ENCODE assay signal across 18 cellular contexts in genomic region chr17:57530026-57530425, GRCh38.
DNase-seq lines count a peak whose midpoint lies in the region; ATAC-seq, FAIRE-seq and TF ChIP-seq lines count a peak whose summit lies in the region.
"Had no signal": no experiment of that assay in that cellular context is flagged by ENCODE, and none has a peak within 500 bp of the region (broad histone marks: within the 10 kb centered on the region; RNA-seq: fewer than 3 reads in every experiment).

No MANE protein-coding gene starts in this region.

- no peak for TF ChIP-seq RAD21 in A549 (conservative IDR thresholded peaks at IDR 0.05 in 1 of 2, IDR thresholded peaks at IDR 0.05 in 1 of 2)

- H3K27ac ChIP-seq in A549 (peak overlapping the region; percentile 54 to 77), GM23248 (no peak overlapping the region), WERI-Rb-1 (peak overlapping the region; percentile 98)

- H3K4me2 ChIP-seq in A549 (peak overlapping the region; percentile 42; the same call in 1 of the 3 replicates), GM23248 (ENCODE audit: unreplicated experiment) (peak overlapping the region; percentile 48)

- no peaks in the 10 kb centered on the region for H3K79me2 ChIP-seq in GM23248 (ENCODE audit: insufficient read depth)

- H3K4me1 ChIP-seq in A549: peaks cover 83% of the 10 kb centered on the region
- peaks cover 15% of the 10 kb centered on the region for H3K4me1 ChIP-seq in GM23248 (ENCODE audit: insufficient read depth)

- H3K36me3 ChIP-seq in GM23248 (ENCODE audit: low read depth) (no peaks in the 10 kb centered on the region), WERI-Rb-1 (peaks cover 81% of the 10 kb centered on the region)
- H3K36me3 ChIP-seq: thyroid gland had no signal

- H2AFZ ChIP-seq in GM23248: no peak overlapping the region

- H3K9me3 Mint-ChIP-seq in activated CD4-positive, alpha-beta memory T cell treated with anti-CD3 and anti-CD28 coated beads for 36 hours: no peaks in the 10 kb centered on the region
- H3K9me3 Mint-ChIP-seq: activated naive CD4-positive, alpha-beta T cell treated with anti-CD3 and anti-CD28 coated beads, Interleukin-2, amount 10 ng/mL, durations not matched to agents 7 days and 5 days had no signal

- POLR2A ChIA-PET in A549 (lab: Yijun Ruan, JAX): no interaction called here
- POLR2A ChIA-PET in activated CD4-positive, alpha-beta memory T cell treated with anti-CD3 and anti-CD28 coated beads for 36 hours (lab: Charles Lee): no interaction called here

- CTCF ChIA-PET in A549 (lab: Yijun Ruan, JAX): interaction anchor here (2.2 kb wide), 1 partner anchor 11 kb away, joined by 6 read pairs; no protein-coding TSS in a partner anchor
- CTCF ChIA-PET in activated CD4-positive, alpha-beta memory T cell treated with anti-CD3 and anti-CD28 coated beads for 36 hours (lab: Charles Lee): no interaction called here

- no peak for TF ChIP-seq EP300 in A549 (IDR thresholded peaks at IDR 0.05)

- H3K36me3 Mint-ChIP-seq in activated CD4-positive, alpha-beta memory T cell treated with anti-CD3 and anti-CD28 coated beads for 36 hours: no peaks in the 10 kb centered on the region

- H3K9me3 ChIP-seq in A549 (no peaks in the 10 kb centered on the region), GM23248 (ENCODE audit: low read depth) (no peaks in the 10 kb centered on the region), WERI-Rb-1 (ENCODE audit: severe bottlenecking) (no peaks in the 10 kb centered on the region)
- H3K9me3 ChIP-seq: thyroid gland had no signal

- intact Hi-C loops in activated CD4-positive, alpha-beta memory T cell treated with anti-CD3 and anti-CD28 coated beads for 36 hours (cut with micrococcal nuclease): no loop called here

- H3K9ac ChIP-seq in GM23248: no peak overlapping the region

- no peaks in the 10 kb centered on the region for H3K27me3 ChIP-seq in GM23248 (replicated peaks; ENCODE audit: insufficient read depth)
- H3K27me3 ChIP-seq in WERI-Rb-1 (ENCODE audit: insufficient read depth, low read depth, severe bottlenecking): no peaks in the 10 kb centered on the region
- H3K27me3 ChIP-seq: thyroid gland had no signal

- H3K27me3 Mint-ChIP-seq in activated CD4-positive, alpha-beta memory T cell treated with anti-CD3 and anti-CD28 coated beads for 36 hours: no peaks in the 10 kb centered on the region
- H3K27me3 Mint-ChIP-seq: activated naive CD4-positive, alpha-beta T cell treated with anti-CD3 and anti-CD28 coated beads, Interleukin-2, amount 10 ng/mL, durations not matched to agents 7 days and 5 days had no signal

- DNase-seq in A549 (ENCODE audit: low read depth in 1 of 2, low spot score in 1 of 2) (no peak), GM23248 (peak; percentile 45), WERI-Rb-1 (no peak), kidney tubule cell (ENCODE audit: low spot score) (peak; percentile 36), globus pallidus (ENCODE audit: low spot score) (no peak)
- DNase-seq in stimulated activated naive CD4-positive, alpha-beta T cell treated with Interleukin-2 at 50 U/mL for 16 hours (lab: John Stamatoyannopoulos, UW): no peak
- DNase-seq in activated CD4-positive, alpha-beta memory T cell treated with anti-CD3 and anti-CD28 coated beads for 36 hours: no peak
- DNase-seq: ACHN; activated CD8-positive, alpha-beta memory T cell treated with anti-CD3 and anti-CD28 coated beads, Interleukin-2, amount 50 U/mL, for 4 hours; activated naive CD4-positive, alpha-beta T cell treated with anti-CD3 and anti-CD28 coated beads, Interleukin-2, amount 10 ng/mL, durations not matched to agents 7 days and 5 days; MV-4-11; NCI-H774; T-helper 1 cell had no signal

- ATAC-seq in A549 (no peak), GM19035 (IDR thresholded peaks at IDR 0.05; ENCODE audit: unreplicated experiment) (no peak)

- FAIRE-seq in A549 (lab: Jason Lieb, UNC): no peak
- FAIRE-seq: D721Med, H1, keratinocyte had no signal

- H3K4me3 ChIP-seq in A549 (no peak overlapping the region), GM23248 (no peak overlapping the region), WERI-Rb-1 (ENCODE audit: low read depth, low read length) (no peak overlapping the region)
- H3K4me3 ChIP-seq: thyroid gland had no signal

- in situ Hi-C loops in GM23248 (cut with MboI): no loop called here

- peaks cover 19% of the 10 kb centered on the region for H3K4me1 Mint-ChIP-seq in activated CD4-positive, alpha-beta memory T cell treated with anti-CD3 and anti-CD28 coated beads for 36 hours (ENCODE audit: low read depth)

- no peak for TF ChIP-seq POLR2A in A549 (IDR thresholded peaks at IDR 0.05; ENCODE audit: low read length)

- H3K9me2 ChIP-seq in GM23248 (ENCODE audit: insufficient read depth): no peaks in the 10 kb centered on the region

- no peak overlapping the region for H3K4me3 Mint-ChIP-seq in activated CD4-positive, alpha-beta memory T cell treated with anti-CD3 and anti-CD28 coated beads for 36 hours
- H3K4me3 Mint-ChIP-seq: activated naive CD4-positive, alpha-beta T cell treated with anti-CD3 and anti-CD28 coated beads, Interleukin-2, amount 10 ng/mL, durations not matched to agents 7 days and 5 days had no signal

- TF ChIP-seq CTCF in A549 (IDR thresholded peaks at IDR 0.05) (no peak), WERI-Rb-1 (IDR thresholded peaks at IDR 0.05; ENCODE audit: low read depth, low read length) (no peak)

- no peaks in the 10 kb centered on the region for H4K20me1 ChIP-seq in GM23248 (ENCODE audit: insufficient read depth)

- 0 out of 2 replicates have a peak, but pooled peaks cover 10% of the 10 kb centered on the region for H3F3A ChIP-seq in GM23248 (ENCODE audit: insufficient read depth)

- H3K27ac Mint-ChIP-seq in activated CD4-positive, alpha-beta memory T cell treated with anti-CD3 and anti-CD28 coated beads for 36 hours: no peak overlapping the region

- WGBS in A549 (ENCODE audit: missing lambda C conversion rate): 60% methylated on average over 3 of the region's 3 CpGs
- WGBS in GM23248 (ENCODE audit: low coverage in 1 of 2, low lambda C conversion rate in 2 of 2, missing lambda C conversion rate in 2 of 2), 2 experiments: 38 to 48% methylated on average over 3 of the region's 3 CpGs

TF ChIP-seq in A549, 52 proteins besides CTCF, POLR2A, EP300 and RAD21:
- TF ChIP-seq NFE2L2 (conservative IDR thresholded peaks at IDR 0.05; ENCODE audit: low read length) (no peak), NPAS2 (CRISPR knock-in tag; IDR thresholded peaks at IDR 0.05; ENCODE audit: borderline replicate concordance) (no peak), FOSL2 (IDR thresholded peaks at IDR 0.05) (no peak), FOSL2 (CRISPR knock-in tag; IDR thresholded peaks at IDR 0.05) (no peak), HOXB13 (CRISPR knock-in tag; IDR thresholded peaks at IDR 0.05; ENCODE audit: low read depth) (no peak), REST (IDR thresholded peaks at IDR 0.05) (no peak), FOSB (CRISPR knock-in tag; IDR thresholded peaks at IDR 0.05) (no peak), EHF (CRISPR knock-in tag; IDR thresholded peaks at IDR 0.05) (no peak), NR3C1 (IDR thresholded peaks at IDR 0.05) (no peak), PBX3 (IDR thresholded peaks at IDR 0.05) (no peak), HOXB5 (CRISPR knock-in tag; IDR thresholded peaks at IDR 0.05) (no peak), SMC3 (IDR thresholded peaks at IDR 0.05) (no peak), FOXS1 (CRISPR knock-in tag; IDR thresholded peaks at IDR 0.05) (no peak), HDAC2 (IDR thresholded peaks at IDR 0.05) (no peak), PHF8 (IDR thresholded peaks at IDR 0.05; ENCODE audit: borderline replicate concordance, low read depth) (no peak), E2F6 (IDR thresholded peaks at IDR 0.05; ENCODE audit: borderline replicate concordance, low read depth) (no peak)

Comparison
In these comparisons a context has a peak if more than half of its experiments do, and no peak if none do; other contexts are left out.
1. DNase-seq: peak in GM23248 (single experiment) and kidney tubule cell (single experiment); none in A549 (0 of 2), WERI-Rb-1 (single experiment), stimulated activated naive CD4-positive, alpha-beta T cell treated with Interleukin-2 at 50 U/mL for 16 hours (single experiment), globus pallidus (single experiment) and activated CD4-positive, alpha-beta memory T cell treated with anti-CD3 and anti-CD28 coated beads for 36 hours (single experiment).